Comparison of ENCODE assay signal across 22 cellular contexts in the genomic region with DNA sequence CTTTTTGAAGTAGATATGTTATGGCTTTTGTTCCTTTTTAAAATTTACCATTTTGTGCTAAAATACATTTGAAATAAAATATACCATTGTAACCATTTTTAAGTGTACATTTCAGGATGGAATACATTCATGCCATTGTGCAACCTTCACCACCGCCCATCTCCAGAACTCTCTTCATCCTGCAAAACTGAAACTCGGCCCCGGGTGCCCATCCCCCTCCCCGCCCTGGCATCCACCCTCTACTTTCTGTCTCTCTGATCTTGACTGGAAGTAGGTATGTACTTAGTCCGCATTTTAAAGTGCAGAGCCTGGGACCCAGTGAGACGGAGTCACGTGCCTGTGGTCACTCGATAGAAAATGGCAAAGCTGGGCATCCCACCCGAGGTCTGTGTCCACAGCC. TPM values are rescaled to one million over a fixed set of nuclear protein-coding genes. Genes with fewer than 3 reads are reported as not detected.
DNase-seq lines count a peak whose midpoint lies in the region; ATAC-seq, FAIRE-seq and TF ChIP-seq lines count a peak whose summit lies in the region.
"Had no signal": no experiment of that assay in that cellular context is flagged by ENCODE, and none has a peak within 500 bp of the region (broad histone marks: within the 10 kb centered on the region; RNA-seq: fewer than 3 reads in every experiment).

No MANE protein-coding gene starts in this region.

- H3K4me3 ChIP-seq in right atrium auricular region, result no peak overlapping the region
- H3K4me3 ChIP-seq: GM12878 had no signal

- H3K4me3 Mint-ChIP-seq in activated CD4-positive, alpha-beta T cell treated with anti-CD3 and anti-CD28 coated beads for 36 hours, result no peak overlapping the region
- H3K4me3 Mint-ChIP-seq in activated T-helper 17 cell treated with anti-CD3 and anti-CD28 coated beads, Interleukin-2, amount 50 U/mL, for 72 hours, result peak overlapping the region; percentile 40
- H3K4me3 Mint-ChIP-seq in naive thymus-derived CD8-positive, alpha-beta T cell, result peak overlapping the region in 2 of 10 donors; percentile 44 to 47
- H3K4me3 Mint-ChIP-seq: CD8-positive, alpha-beta memory T cell had no signal

- no peaks in the 10 kb centered on the region for H3K36me3 Mint-ChIP-seq in activated CD4-positive, alpha-beta T cell treated with anti-CD3 and anti-CD28 coated beads for 36 hours (ENCODE audit: low read depth)
- H3K36me3 Mint-ChIP-seq in activated T-helper 17 cell treated with anti-CD3 and anti-CD28 coated beads, Interleukin-2, amount 50 U/mL, for 72 hours (ENCODE audit: low read depth), result no peaks in the 10 kb centered on the region
- H3K36me3 Mint-ChIP-seq in naive thymus-derived CD8-positive, alpha-beta T cell, result no peaks in the 10 kb centered on the region
- H3K36me3 Mint-ChIP-seq: CD8-positive, alpha-beta memory T cell had no signal

- no peak overlapping the region for H3K27ac ChIP-seq in right atrium auricular region

- no peaks in the 10 kb centered on the region for H3K27me3 Mint-ChIP-seq in activated CD4-positive, alpha-beta T cell treated with anti-CD3 and anti-CD28 coated beads for 36 hours
- H3K27me3 Mint-ChIP-seq in activated T-helper 17 cell treated with anti-CD3 and anti-CD28 coated beads, Interleukin-2, amount 50 U/mL, for 72 hours, result peaks cover 3% of the 10 kb centered on the region
- peaks cover 0 to 2% (median 0%) of the 10 kb centered on the region in 5 donors for H3K27me3 Mint-ChIP-seq in naive thymus-derived CD8-positive, alpha-beta T cell

- intact Hi-C loops in activated CD4-positive, alpha-beta T cell treated with anti-CD3 and anti-CD28 coated beads for 36 hours (cut with DNase I, micrococcal nuclease), result no loop called here

- DNase-seq in activated CD4-positive, alpha-beta T cell treated with anti-CD3 and anti-CD28 coated beads for 36 hours, result peak; percentile 25
- no peak for DNase-seq in activated CD4-positive, alpha-beta T cell treated with anti-CD3 and anti-CD28 coated beads, Interleukin-2, amount 50 U/mL, for 4 hours
- DNase-seq in D721Med (ENCODE audit: insufficient read length, low spot score), result no peak
- DNase-seq in naive thymus-derived CD8-positive, alpha-beta T cell, result no peak
- no peak for DNase-seq in right atrium auricular region (ENCODE audit: low spot score)
- DNase-seq in stimulated activated CD4-positive, alpha-beta T cell treated with anti-CD3 and anti-CD28 coated beads, Interleukin-1b, Interleukin-23, amount 100 ng/mL, for 48 hours, result no peak
- DNase-seq: CD8-positive, alpha-beta memory T cell; DND-41; GOT3; KG1; NCI-H1048; NCI-H1436 treated with DMSO at 0.1 percent for 48 hours; NCI-H2081 had no signal

- peaks cover 15% of the 10 kb centered on the region for H3K4me1 Mint-ChIP-seq in activated CD4-positive, alpha-beta T cell treated with anti-CD3 and anti-CD28 coated beads for 36 hours
- peaks cover 18% of the 10 kb centered on the region for H3K4me1 Mint-ChIP-seq in activated T-helper 17 cell treated with anti-CD3 and anti-CD28 coated beads, Interleukin-2, amount 50 U/mL, for 72 hours
- H3K4me1 Mint-ChIP-seq in naive thymus-derived CD8-positive, alpha-beta T cell, result peaks cover 24 to 35% (median 29%) of the 10 kb centered on the region in 4 donors

- H3K9me3 ChIP-seq in right atrium auricular region, result no peaks in the 10 kb centered on the region

- no peaks in the 10 kb centered on the region for H3K36me3 ChIP-seq in right atrium auricular region

- POLR2A ChIA-PET in activated CD4-positive, alpha-beta T cell treated with anti-CD3 and anti-CD28 coated beads for 36 hours (lab: Charles Lee), result no interaction called here
- POLR2A ChIA-PET in naive thymus-derived CD8-positive, alpha-beta T cell (lab: Charles Lee), result interaction anchor here (1.3 kb wide), 1 partner anchor 73 kb away, joined by 3 read pairs; no protein-coding TSS in a partner anchor

- ATAC-seq in activated CD4-positive, alpha-beta T cell treated with anti-CD3 and anti-CD28 coated beads for 36 hours, result no peak
- ATAC-seq in activated T-helper 17 cell treated with anti-CD3 and anti-CD28 coated beads, Interleukin-2, amount 50 U/mL, for 72 hours (replicated peaks), result no peak
- no peak for ATAC-seq in naive thymus-derived CD8-positive, alpha-beta T cell
- no peak for ATAC-seq in GM18517 (IDR thresholded peaks at IDR 0.05; ENCODE audit: unreplicated experiment)
- ATAC-seq: GM12878, Right ventricle myocardium inferior had no signal

- no peaks in the 10 kb centered on the region for H3K27me3 ChIP-seq in right atrium auricular region

- no peak for TF ChIP-seq CTCF in D721Med (IDR thresholded peaks at IDR 0.05; ENCODE audit: insufficient read depth, missing control alignments)
- TF ChIP-seq CTCF in right atrium auricular region (IDR thresholded peaks at IDR 0.05), result no peak

- no peak overlapping the region for H3K27ac Mint-ChIP-seq in activated CD4-positive, alpha-beta T cell treated with anti-CD3 and anti-CD28 coated beads for 36 hours
- H3K27ac Mint-ChIP-seq in activated T-helper 17 cell treated with anti-CD3 and anti-CD28 coated beads, Interleukin-2, amount 50 U/mL, for 72 hours, result no peak overlapping the region
- H3K27ac Mint-ChIP-seq in naive thymus-derived CD8-positive, alpha-beta T cell, result peak overlapping the region in 6 of 10 donors; percentile 27 to 79 (median 45)

- H3K4me1 ChIP-seq in right atrium auricular region, result no peaks in the 10 kb centered on the region

- FAIRE-seq in D721Med (lab: Jason Lieb, UNC), result peak; percentile 35
- FAIRE-seq: G401.6, GM12878, GM18507 had no signal

- no peaks in the 10 kb centered on the region for H3K9me3 Mint-ChIP-seq in activated CD4-positive, alpha-beta T cell treated with anti-CD3 and anti-CD28 coated beads for 36 hours (ENCODE audit: low read depth)
- H3K9me3 Mint-ChIP-seq in activated T-helper 17 cell treated with anti-CD3 and anti-CD28 coated beads, Interleukin-2, amount 50 U/mL, for 72 hours, result no peaks in the 10 kb centered on the region
- no peaks in the 10 kb centered on the region for H3K9me3 Mint-ChIP-seq in naive thymus-derived CD8-positive, alpha-beta T cell
- H3K9me3 Mint-ChIP-seq: CD8-positive, alpha-beta memory T cell had no signal

- CTCF ChIA-PET in activated CD4-positive, alpha-beta T cell treated with anti-CD3 and anti-CD28 coated beads for 36 hours (lab: Charles Lee), result interaction anchor here (0.5 to 1.1 kb wide), 5 partner anchors 40 to 347 kb away, joined by 3 to 4 read pairs (median 3); no protein-coding TSS in a partner anchor

RNA-seq across cellular contexts. Expression of a gene that starts 45.6 kb away (rescaled TPM):
- total RNA-seq in activated CD4-positive, alpha-beta T cell treated with anti-CD3 and anti-CD28 coated beads for 36 hours, result not detected
- not detected for total RNA-seq in activated T-helper 17 cell treated with anti-CD3 and anti-CD28 coated beads, Interleukin-2, amount 50 U/mL, for 72 hours
- total RNA-seq in naive thymus-derived CD8-positive, alpha-beta T cell, result under 1 TPM; 0.11 to 0.13 TPM
- polyA plus RNA-seq in naive thymus-derived CD8-positive, alpha-beta T cell, result under 1 TPM in 1 of 3 donors, not detected in 2; 0.58 TPM
- 1 to 10 TPM in 1 of 2 donors, not detected in 1; 2.6 TPM for total RNA-seq in right atrium auricular region
- total RNA-seq: A172; CD8-positive, alpha-beta memory T cell; GM12878; NCI-H460 had no signal
- polyA plus RNA-seq: BJ; CD8-positive, alpha-beta memory T cell; GM12878 had no signal

Comparison
In these comparisons a context has a peak if more than half of its experiments do, and no peak if none do; other contexts are left out.
1. H3K27ac Mint-ChIP-seq: peak in naive thymus-derived CD8-positive, alpha-beta T cell (6 of 10); none in activated CD4-positive, alpha-beta T cell treated with anti-CD3 and anti-CD28 coated beads for 36 hours (single experiment) and activated T-helper 17 cell treated with anti-CD3 and anti-CD28 coated beads, Interleukin-2, amount 50 U/mL, for 72 hours (single experiment).